In genomic region chr17:3755335-3756030, GRCh38 we compare ENCODE assay signal across 8 cellular contexts. TPM values are rescaled to one million over a fixed set of nuclear protein-coding genes. Genes with fewer than 3 reads are reported as not detected.
A peak's percentile ranks its signal among the peaks of the same experiment; 100 is the strongest.
DNase-seq lines count a peak whose midpoint lies in the region; ATAC-seq, FAIRE-seq and TF ChIP-seq lines count a peak whose summit lies in the region.

No MANE protein-coding gene starts in this region.

- peak overlapping the region; percentile 76 for H2AFZ ChIP-seq in smooth muscle cell (ENCODE audit: low read depth)

- H3K4me1 ChIP-seq in Peyer's patch (peaks cover 0 to 5% (median 0%) of the 10 kb centered on the region in 4 donors), iPS DF 6.9 (ENCODE audit: control insufficient read depth, insufficient read depth, low read length) (no peaks in the 10 kb centered on the region; the same call in 1 of the 2 replicates), smooth muscle cell (ENCODE audit: low read depth) (no peaks in the 10 kb centered on the region)

- peak; percentile 3 for DNase-seq in NCI-H2029 treated with DMSO at 0.1 percent for 48 hours (lab: John Stamatoyannopoulos, UW)
- DNase-seq in NCI-H2029 (lab: John Stamatoyannopoulos, UW), result no peak
- DNase-seq in Peyer's patch, result no peak
- DNase-seq in iPS DF 6.9 (ENCODE audit: low read depth, low spot score), result no peak
- DNase-seq in smooth muscle cell (lab: John Stamatoyannopoulos, UW; ENCODE audit: unreplicated experiment), result no peak
- no peak for DNase-seq in GM12892 (ENCODE audit: insufficient read length)
- no peak for DNase-seq in GM03348 (ENCODE audit: low spot score)
- no peak for DNase-seq in left ventricle myocardium superior

- no peaks in the 10 kb centered on the region for H3K79me2 ChIP-seq in smooth muscle cell (ENCODE audit: low read depth)

- WGBS in iPS DF 6.9 (ENCODE audit: insufficient coverage, insufficient read length), result no CpG with 5 or more reads among the region's 20 CpGs
- 58% methylated on average over 19 of the region's 20 CpGs for WGBS in smooth muscle cell (ENCODE audit: low lambda C conversion rate)

- peak overlapping the region; percentile 80 for H3K4me2 ChIP-seq in smooth muscle cell

- ATAC-seq in left ventricle myocardium superior, result no peak

- H3K9ac ChIP-seq in smooth muscle cell (ENCODE audit: low read depth), result no peak overlapping the region

- H3K4me3 ChIP-seq in Peyer's patch, result peak overlapping the region; percentile 41 to 81 (median 51)
- peak overlapping the region; percentile 51; the same call in 1 of the 2 replicates for H3K4me3 ChIP-seq in iPS DF 6.9 (ENCODE audit: low read length)
- H3K4me3 ChIP-seq in smooth muscle cell, result peak overlapping the region; percentile 48

- no peak for FAIRE-seq in GM12892 (lab: Jason Lieb, UNC)

- TF ChIP-seq CTCF in Peyer's patch (IDR thresholded peaks at IDR 0.05), result no peak
- TF ChIP-seq CTCF in smooth muscle cell (IDR thresholded peaks at IDR 0.05; ENCODE audit: borderline replicate concordance, insufficient read depth, poor library complexity, severe bottlenecking), result no peak

- H3K36me3 ChIP-seq in Peyer's patch (no peaks in the 10 kb centered on the region), iPS DF 6.9 (ENCODE audit: control insufficient read depth, insufficient read depth, low read length) (no peaks in the 10 kb centered on the region), smooth muscle cell (ENCODE audit: low read depth) (no peaks in the 10 kb centered on the region)

- H3K9me3 ChIP-seq in Peyer's patch (no peaks in the 10 kb centered on the region), iPS DF 6.9 (ENCODE audit: control insufficient read depth, insufficient read depth, low read length) (no peaks in the 10 kb centered on the region), smooth muscle cell (replicated peaks; ENCODE audit: low read depth) (no peaks in the 10 kb centered on the region)

- peak overlapping the region; percentile 70 to 91 (median 73) for H3K27ac ChIP-seq in Peyer's patch
- no peak overlapping the region for H3K27ac ChIP-seq in iPS DF 6.9 (ENCODE audit: low read length)
- H3K27ac ChIP-seq in smooth muscle cell (ENCODE audit: low read depth), result no peak overlapping the region

- no peaks in the 10 kb centered on the region for H4K20me1 ChIP-seq in smooth muscle cell (ENCODE audit: low read depth)

- intact Hi-C loops in left ventricle myocardium superior (cut with micrococcal nuclease), result no loop called here

- no peak for TF ChIP-seq POLR2A in Peyer's patch (IDR thresholded peaks at IDR 0.05)
- TF ChIP-seq POLR2A in GM12892 (IDR thresholded peaks at IDR 0.05; ENCODE audit: low read depth, low read length), result no peak

- H3F3A ChIP-seq in smooth muscle cell (ENCODE audit: low read depth), result no peaks in the 10 kb centered on the region

- H3K27me3 ChIP-seq in Peyer's patch (no peaks in the 10 kb centered on the region), iPS DF 6.9 (ENCODE audit: control insufficient read depth, insufficient read depth, low read length) (no peaks in the 10 kb centered on the region), smooth muscle cell (ENCODE audit: low read depth) (no peaks in the 10 kb centered on the region)

RNA-seq across cellular contexts. Expression of gene HASPIN, which starts 31.8 kb away (rescaled TPM):
- total RNA-seq in Peyer's patch (1 to 10 TPM in 1 of 4 donors, not detected in 3; 1.2 TPM), smooth muscle cell (2.6 and 2.7 TPM in 2 replicates), left ventricle myocardium superior (0.45 TPM)
- polyA plus RNA-seq in smooth muscle cell, result 1.2 and 2.0 TPM in 2 replicates
- 4.7 TPM for polyA plus RNA-seq in GM12892 (2012; ENCODE audit: missing spikeins)

RNA-seq across cellular contexts. Expression of gene ITGAE, which starts 45.5 kb away (rescaled TPM):
- total RNA-seq in Peyer's patch (10 to 100 TPM; 14.9 to 41.8 (median 31.5) TPM), smooth muscle cell (43.8 and 51.2 TPM in 2 replicates), left ventricle myocardium superior (12.2 TPM)
- 61.4 and 66.7 TPM in 2 replicates for polyA plus RNA-seq in smooth muscle cell
- polyA plus RNA-seq in GM12892 (2012; ENCODE audit: missing spikeins), result 23.4 TPM

RNA-seq across cellular contexts. Expression of gene P2RX5, which starts 59.5 kb away (rescaled TPM):
- 100 to 1,000 TPM in 1 of 4 donors, 1 to 10 TPM in 3; 1.2 to 103 (median 5.7) TPM for total RNA-seq in Peyer's patch
- total RNA-seq in smooth muscle cell, result 0.72 TPM in 1 of 2 replicates, not detected in the other
- polyA plus RNA-seq in smooth muscle cell, result 0.59 TPM in 1 of 2 replicates, not detected in the other
- polyA plus RNA-seq in GM12892 (2012; ENCODE audit: missing spikeins), result 13.9 TPM
- total RNA-seq in left ventricle myocardium superior, result 16.4 TPM

Comparison
In these comparisons a context has a peak if more than half of its experiments do, and no peak if none do; other contexts are left out.
1. H3K27ac ChIP-seq: peak in Peyer's patch (4 of 4); none in iPS DF 6.9 (single experiment) and smooth muscle cell (single experiment).
2. Peak in every context shown above with its lines, with median percentiles within 50 percentile points of each other: H3K4me3 ChIP-seq.